Comparison of ENCODE assay signal across 9 cellular contexts in the genomic region with DNA sequence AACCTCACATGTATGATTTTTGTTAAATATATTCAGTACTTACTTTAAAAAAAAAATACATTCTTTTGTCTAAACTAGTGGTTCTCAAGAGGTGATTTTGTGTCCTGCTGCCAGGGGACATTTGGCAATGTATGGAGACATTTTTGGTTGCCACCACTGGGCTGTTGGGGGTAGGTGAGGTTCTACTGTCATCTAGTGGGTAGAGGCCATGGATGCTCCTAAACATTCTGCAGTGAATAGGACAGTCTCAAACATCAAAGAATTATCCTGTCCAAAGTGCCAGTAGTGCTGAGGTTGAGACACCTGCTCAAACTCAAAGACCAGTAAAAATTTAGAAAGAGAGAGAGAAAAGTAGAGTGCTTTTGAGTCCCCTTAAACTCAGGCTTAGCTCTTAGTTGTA. TPM values are rescaled to one million over a fixed set of nuclear protein-coding genes. Genes with fewer than 3 reads are reported as not detected.
A peak's percentile ranks its signal among the peaks of the same experiment; 100 is the strongest.
DNase-seq lines count a peak whose midpoint lies in the region; ATAC-seq, FAIRE-seq and TF ChIP-seq lines count a peak whose summit lies in the region.
"Had no signal": no experiment of that assay in that cellular context is flagged by ENCODE, and none has a peak within 500 bp of the region (broad histone marks: within the 10 kb centered on the region; RNA-seq: fewer than 3 reads in every experiment).

No MANE protein-coding gene starts in this region.

- no peaks in the 10 kb centered on the region for H3K79me2 ChIP-seq in keratinocyte (ENCODE audit: control insufficient read depth, insufficient read depth, low read length)

- no peak overlapping the region for H3K27ac ChIP-seq in keratinocyte (ENCODE audit: control insufficient read depth, insufficient read depth, low read length)
- H3K27ac ChIP-seq: SJSA1 had no signal

- no peak overlapping the region for H3K4me2 ChIP-seq in keratinocyte (ENCODE audit: control insufficient read depth, extremely low read depth, insufficient read depth, low read depth, low read length)

- no peak overlapping the region for H3K4me3 Mint-ChIP-seq in activated CD8-positive, alpha-beta T cell treated with anti-CD3 and anti-CD28 coated beads for 36 hours

- H3K27ac Mint-ChIP-seq in activated CD8-positive, alpha-beta T cell treated with anti-CD3 and anti-CD28 coated beads for 36 hours, result no peak overlapping the region

- TF ChIP-seq CTCF in D721Med (IDR thresholded peaks at IDR 0.05; ENCODE audit: insufficient read depth, missing control alignments), result peak; percentile 48
- no peak for TF ChIP-seq CTCF in activated CD8-positive, alpha-beta T cell treated with anti-CD3 and anti-CD28 coated beads for 36 hours (IDR thresholded peaks at IDR 0.05)
- peak; percentile 45 to 79 (median 60) for TF ChIP-seq CTCF in keratinocyte (optimal IDR thresholded peaks at IDR 0.05 in 1 of 3, IDR thresholded peaks at IDR 0.05 in 1 of 3, conservative IDR thresholded peaks at IDR 0.05 in 1 of 3; ENCODE audit: extremely low read depth in 1 of 3, insufficient read depth in 2 of 3, low read length in 3 of 3)

- dilution Hi-C loops in keratinocyte (cut with MboI; ENCODE audit: extremely low pct_ligation_motif_present, low sequenced_read_pairs), result no loop called here

- no peaks in the 10 kb centered on the region for H3K4me1 Mint-ChIP-seq in activated CD8-positive, alpha-beta T cell treated with anti-CD3 and anti-CD28 coated beads for 36 hours (ENCODE audit: low read depth)

- no peak overlapping the region for H3K9ac ChIP-seq in keratinocyte (ENCODE audit: control insufficient read depth, extremely low read depth, insufficient read depth, low read length)

- no peak overlapping the region for H3K4me3 ChIP-seq in keratinocyte (ENCODE audit: control insufficient read depth in 2 of 3, extremely low read depth in 1 of 3, insufficient read depth in 2 of 3, low read depth in 1 of 3, low read length in 3 of 3)
- H3K4me3 ChIP-seq: SJSA1 had no signal

- intact Hi-C loops in activated CD8-positive, alpha-beta T cell treated with anti-CD3 and anti-CD28 coated beads for 36 hours (cut with micrococcal nuclease), result loop anchor here (10.0 kb wide), 1 partner anchor 339 kb away; a partner anchor contains a TSS

- H2AFZ ChIP-seq in keratinocyte (ENCODE audit: control insufficient read depth, low read length), result no peak overlapping the region

- peak; percentile 66 for ATAC-seq in HG02885 (IDR thresholded peaks at IDR 0.05; ENCODE audit: poor library complexity, unreplicated experiment)
- ATAC-seq in activated CD8-positive, alpha-beta T cell treated with anti-CD3 and anti-CD28 coated beads for 36 hours, result peak; percentile 62
- no peak for ATAC-seq in HG03460 (IDR thresholded peaks at IDR 0.05; ENCODE audit: unreplicated experiment)

- no peaks in the 10 kb centered on the region for H3K4me1 ChIP-seq in keratinocyte (ENCODE audit: control insufficient read depth, extremely low read depth, insufficient read depth, low read length)
- H3K4me1 ChIP-seq: SJSA1 had no signal

- H3K9me3 ChIP-seq in keratinocyte (ENCODE audit: control insufficient read depth, low read depth, low read length), result no peaks in the 10 kb centered on the region
- H3K9me3 ChIP-seq: SJSA1 had no signal

- no peak for TF ChIP-seq POLR2A in GM12891 (IDR thresholded peaks at IDR 0.05; ENCODE audit: low read depth, low read length)

- no peaks in the 10 kb centered on the region for H3K27me3 Mint-ChIP-seq in activated CD8-positive, alpha-beta T cell treated with anti-CD3 and anti-CD28 coated beads for 36 hours

- FAIRE-seq in D721Med (lab: Jason Lieb, UNC), result no peak
- no peak for FAIRE-seq in keratinocyte (lab: Jason Lieb, UNC)
- no peak for FAIRE-seq in GM12891 (lab: Jason Lieb, UNC)

- no peaks in the 10 kb centered on the region for H3K27me3 ChIP-seq in keratinocyte (ENCODE audit: control insufficient read depth, extremely low read depth, insufficient read depth, low read length)
- H3K27me3 ChIP-seq: SJSA1 had no signal

- no peaks in the 10 kb centered on the region for H3K36me3 Mint-ChIP-seq in activated CD8-positive, alpha-beta T cell treated with anti-CD3 and anti-CD28 coated beads for 36 hours (ENCODE audit: low read depth)

- no peak for DNase-seq in D721Med (ENCODE audit: insufficient read length, low spot score)
- DNase-seq in activated CD8-positive, alpha-beta T cell treated with anti-CD3 and anti-CD28 coated beads for 36 hours, result peak; percentile 25
- no peak for DNase-seq in keratinocyte (ENCODE audit: low read depth, low spot score)
- DNase-seq in GM12891 (ENCODE audit: insufficient read length, low spot score), result no peak
- DNase-seq in NCI-H128 (lab: John Stamatoyannopoulos, UW; ENCODE audit: unreplicated experiment), result no peak
- no peak for DNase-seq in stimulated activated CD4-positive, alpha-beta T cell treated with anti-CD3 and anti-CD28 coated beads, Interleukin-2, amount 100 ng/mL, for 48 hours

- POLR2A ChIA-PET in activated CD8-positive, alpha-beta T cell treated with anti-CD3 and anti-CD28 coated beads for 36 hours (lab: Charles Lee), result no interaction called here

- H3K9me1 ChIP-seq in keratinocyte (ENCODE audit: control insufficient read depth, extremely low read depth, insufficient read depth, low read length), result no peaks in the 10 kb centered on the region

- H4K20me1 ChIP-seq in keratinocyte (ENCODE audit: control insufficient read depth, extremely low read depth, insufficient read depth, low read length), result no peaks in the 10 kb centered on the region

- no peaks in the 10 kb centered on the region for H3K36me3 ChIP-seq in keratinocyte (ENCODE audit: control insufficient read depth in 2 of 2, extremely low read depth in 1 of 2, insufficient read depth in 2 of 2, low read length in 2 of 2)
- H3K36me3 ChIP-seq: SJSA1 had no signal

- CTCF ChIA-PET in activated CD8-positive, alpha-beta T cell treated with anti-CD3 and anti-CD28 coated beads for 36 hours (lab: Charles Lee), result interaction anchor here (0.8 to 2.1 kb wide), 6 partner anchors 8 to 341 kb away, joined by 3 to 13 read pairs (median 4); a partner anchor contains a TSS

- peaks cover 13% of the 10 kb centered on the region for H3K9me3 Mint-ChIP-seq in activated CD8-positive, alpha-beta T cell treated with anti-CD3 and anti-CD28 coated beads for 36 hours

TF ChIP-seq in GM12891, 5 proteins besides CTCF, POLR2A, EP300 and RAD21:
- no peak for TF ChIP-seq POU2F2 (IDR thresholded peaks at IDR 0.05; ENCODE audit: low read depth, low read length)
- no peak for TF ChIP-seq SPI1 (IDR thresholded peaks at IDR 0.05; ENCODE audit: low read depth, low read length)
- TF ChIP-seq TAF1 (IDR thresholded peaks at IDR 0.05; ENCODE audit: low read depth, low read length), result no peak
- no peak for TF ChIP-seq POLR2AphosphoS5 (IDR thresholded peaks at IDR 0.05; ENCODE audit: low read depth, low read length)

RNA-seq across cellular contexts. Expression of gene PGM2, which starts 32.9 kb away (rescaled TPM):
- total RNA-seq in activated CD8-positive, alpha-beta T cell treated with anti-CD3 and anti-CD28 coated beads for 36 hours, result 10 to 100 TPM; 63.0 to 67.6 TPM
- polyA plus RNA-seq in keratinocyte, result 27.5 to 45.0 TPM (median 31.8 TPM) in 3 replicates
- 60.8 TPM for polyA plus RNA-seq in keratinocyte (2011; ENCODE audit: low read depth)
- polyA plus RNA-seq in keratinocyte (2011; cell fraction: cytosol; rRNA removed), result 16.7 and 29.5 TPM in 2 replicates
- polyA plus RNA-seq in keratinocyte (2011; cell fraction: nucleus; rRNA removed), result 29.5 and 39.1 TPM in 2 replicates
- 29.4 and 51.5 TPM in 2 replicates for polyA plus RNA-seq in keratinocyte (2012; ENCODE audit: low replicate concordance)
- polyA minus RNA-seq in keratinocyte, result 10.8 to 23.8 TPM (median 16.1 TPM) in 3 replicates
- polyA minus RNA-seq in keratinocyte (2011; cell fraction: cytosol; rRNA and poly(A)+ RNA removed), result 15.0 TPM
- 13.1 and 21.7 TPM in 2 replicates for polyA minus RNA-seq in keratinocyte (2011; cell fraction: nucleus; rRNA and poly(A)+ RNA removed)
- 19.3 TPM for polyA plus RNA-seq in GM12891 (2012; ENCODE audit: low read depth, missing spikeins)
